18 cellular contexts compared by ENCODE assay signal in the genomic region with DNA sequence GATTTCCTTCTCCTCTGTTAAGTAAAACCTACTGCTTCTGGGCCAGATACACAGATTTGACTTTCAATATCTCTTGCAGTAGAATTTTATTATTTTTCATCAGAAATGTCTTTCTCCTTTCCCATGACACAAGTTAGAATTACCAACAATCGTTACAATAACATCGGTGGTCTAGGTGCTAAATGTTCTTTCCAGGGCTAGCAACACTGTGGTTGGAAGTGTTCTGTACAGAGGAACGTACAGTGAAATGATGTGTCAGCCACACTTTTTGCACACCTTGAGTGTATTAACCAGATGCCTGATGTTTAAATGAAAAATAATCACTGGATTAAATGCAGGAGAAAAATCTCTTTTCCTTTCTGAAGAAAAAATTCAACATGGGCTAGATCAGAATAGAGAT. TPM values are rescaled to one million over a fixed set of nuclear protein-coding genes. Genes with fewer than 3 reads are reported as not detected.
A peak's percentile ranks its signal among the peaks of the same experiment; 100 is the strongest.
DNase-seq lines count a peak whose midpoint lies in the region; ATAC-seq, FAIRE-seq and TF ChIP-seq lines count a peak whose summit lies in the region.
"Had no signal": no experiment of that assay in that cellular context is flagged by ENCODE, and none has a peak within 500 bp of the region (broad histone marks: within the 10 kb centered on the region; RNA-seq: fewer than 3 reads in every experiment).

No MANE protein-coding gene starts in this region.

- TF ChIP-seq POLR2A in esophagus squamous epithelium (IDR thresholded peaks at IDR 0.05): no peak

- no peak for FAIRE-seq in GM19239 (lab: Jason Lieb, UNC)
- FAIRE-seq: K562 had no signal

- peaks cover 0 to 1% of the 10 kb centered on the region in 2 donors for H3K36me3 Mint-ChIP-seq in activated T-cell treated with anti-CD3 and anti-CD28 coated beads, Interleukin-2, amount 50 U/mL, for 72 hours (ENCODE audit: insufficient read depth in 2 of 2)
- H3K36me3 Mint-ChIP-seq in activated T-cell treated with anti-CD3 and anti-CD28 coated beads, Interleukin-2, amount 50 U/mL, for 24 hours (ENCODE audit: low read depth): no peaks in the 10 kb centered on the region
- peaks cover 0 to 9% (median 0%) of the 10 kb centered on the region in 3 donors for H3K36me3 Mint-ChIP-seq in CD8-positive, alpha-beta memory T cell
- peaks cover 7% of the 10 kb centered on the region for H3K36me3 Mint-ChIP-seq in natural killer cell

- H3K36me3 ChIP-seq in CD8-positive, alpha-beta memory T cell (ENCODE audit: insufficient read depth, low read length): no peaks in the 10 kb centered on the region
- H3K36me3 ChIP-seq in esophagus squamous epithelium: no peaks in the 10 kb centered on the region

- 86 to 88% methylated on average over 3 of the region's 3 CpGs for whole genome bisulfite sequencing in esophagus squamous epithelium, 2 donors

- peaks cover 0 to 2% of the 10 kb centered on the region in 2 donors for H3K9me3 Mint-ChIP-seq in activated T-cell treated with anti-CD3 and anti-CD28 coated beads, Interleukin-2, amount 50 U/mL, for 72 hours
- no peaks in the 10 kb centered on the region for H3K9me3 Mint-ChIP-seq in activated T-cell treated with anti-CD3 and anti-CD28 coated beads, Interleukin-2, amount 50 U/mL, for 24 hours
- H3K9me3 Mint-ChIP-seq in CD8-positive, alpha-beta memory T cell: peaks cover 0 to 3% (median 0%) of the 10 kb centered on the region in 5 donors
- peaks cover 3 to 4% of the 10 kb centered on the region in 2 donors for H3K9me3 Mint-ChIP-seq in natural killer cell

- no peak for DNase-seq in activated T-cell treated with anti-CD3 and anti-CD28 coated beads, Interleukin-2, amount 50 U/mL, for 72 hours
- no peak for DNase-seq in activated T-cell treated with anti-CD3 and anti-CD28 coated beads, Interleukin-2, amount 50 U/mL, for 24 hours
- DNase-seq in CD8-positive, alpha-beta memory T cell: peak in 1 of 5 donors; percentile 33
- DNase-seq in natural killer cell (no peak), GM19239 (ENCODE audit: insufficient read length, low spot score) (no peak), NCI-H524 treated with DMSO at 0.1 percent for 48 hours (lab: John Stamatoyannopoulos, UW) (no peak), esophagus squamous epithelium (lab: John Stamatoyannopoulos, UW) (no peak)
- DNase-seq: C1 segment of cervical spinal cord; Caco-2; CD4-positive, alpha-beta T cell; DND-41; GDM1; GM23248; H7 had no signal

- intact Hi-C loops in natural killer cell (cut with micrococcal nuclease) (loop anchor here (2.0 to 5.0 kb wide), 3 partner anchors 13 to 32 kb away; no protein-coding TSS in a partner anchor), esophagus squamous epithelium (cut with DNase I) (no loop called here)

- peak overlapping the region in 1 of 2 donors; percentile 10 for H3K4me3 Mint-ChIP-seq in activated T-cell treated with anti-CD3 and anti-CD28 coated beads, Interleukin-2, amount 50 U/mL, for 72 hours
- H3K4me3 Mint-ChIP-seq in activated T-cell treated with anti-CD3 and anti-CD28 coated beads, Interleukin-2, amount 50 U/mL, for 24 hours: no peak overlapping the region
- peak overlapping the region in 6 of 7 donors; percentile 28 to 57 (median 45) for H3K4me3 Mint-ChIP-seq in CD8-positive, alpha-beta memory T cell
- H3K4me3 Mint-ChIP-seq in natural killer cell: peak overlapping the region; percentile 73
- H3K4me3 Mint-ChIP-seq: B cell; CD4-positive, alpha-beta T cell had no signal

- no peaks in the 10 kb centered on the region for H3K9me3 ChIP-seq in CD8-positive, alpha-beta memory T cell (ENCODE audit: low read length)
- no peaks in the 10 kb centered on the region for H3K9me3 ChIP-seq in esophagus squamous epithelium
- H3K9me3 ChIP-seq: Caco-2 had no signal

- POLR2A ChIA-PET in CD8-positive, alpha-beta memory T cell (lab: Charles Lee): no interaction called here

- peaks cover 45% of the 10 kb centered on the region for H3K27me3 Mint-ChIP-seq in activated T-cell treated with anti-CD3 and anti-CD28 coated beads, Interleukin-2, amount 50 U/mL, for 72 hours (ENCODE audit: low read depth)
- H3K27me3 Mint-ChIP-seq in activated T-cell treated with anti-CD3 and anti-CD28 coated beads, Interleukin-2, amount 50 U/mL, for 24 hours: peaks cover 33% of the 10 kb centered on the region
- H3K27me3 Mint-ChIP-seq in CD8-positive, alpha-beta memory T cell: peaks cover 0 to 6% of the 10 kb centered on the region in 2 donors
- no peaks in the 10 kb centered on the region for H3K27me3 Mint-ChIP-seq in natural killer cell (ENCODE audit: low read depth in 2 of 2)

- TF ChIP-seq CTCF in natural killer cell (IDR thresholded peaks at IDR 0.05) (no peak), esophagus squamous epithelium (IDR thresholded peaks at IDR 0.05) (no peak)

- CTCF ChIA-PET in CD8-positive, alpha-beta memory T cell (lab: Charles Lee): interaction anchor here (1.0 to 1.4 kb wide), 2 partner anchors 9 to 25 kb away, joined by 4 read pairs; no protein-coding TSS in a partner anchor

- H3K4me1 ChIP-seq in CD8-positive, alpha-beta memory T cell (ENCODE audit: insufficient read depth, low read length): peaks cover 5% of the 10 kb centered on the region
- H3K4me1 ChIP-seq in esophagus squamous epithelium: no peaks in the 10 kb centered on the region
- H3K4me1 ChIP-seq: Caco-2 had no signal

- no peak overlapping the region for H3K27ac ChIP-seq in CD8-positive, alpha-beta memory T cell (ENCODE audit: low read depth, low read length)
- no peak overlapping the region for H3K27ac ChIP-seq in esophagus squamous epithelium
- H3K27ac ChIP-seq: GM23248, HL-60 had no signal

- peak overlapping the region; percentile 29 for H3K27ac Mint-ChIP-seq in activated T-cell treated with anti-CD3 and anti-CD28 coated beads, Interleukin-2, amount 50 U/mL, for 72 hours
- no peak overlapping the region for H3K27ac Mint-ChIP-seq in activated T-cell treated with anti-CD3 and anti-CD28 coated beads, Interleukin-2, amount 50 U/mL, for 24 hours
- peak overlapping the region in 6 of 8 donors; percentile 22 to 93 (median 63) for H3K27ac Mint-ChIP-seq in CD8-positive, alpha-beta memory T cell
- H3K27ac Mint-ChIP-seq in natural killer cell: peak overlapping the region; percentile 86 to 92
- H3K27ac Mint-ChIP-seq: B cell; CD4-positive, alpha-beta T cell had no signal

- no peaks in the 10 kb centered on the region for H3K27me3 ChIP-seq in CD8-positive, alpha-beta memory T cell (ENCODE audit: insufficient read depth, low read length, poor library complexity, severe bottlenecking)
- H3K27me3 ChIP-seq in esophagus squamous epithelium: no peaks in the 10 kb centered on the region

- no peak overlapping the region for H3K4me3 ChIP-seq in CD8-positive, alpha-beta memory T cell (ENCODE audit: low read length)
- H3K4me3 ChIP-seq in esophagus squamous epithelium: no peak overlapping the region
- H3K4me3 ChIP-seq: GM23248, K562 had no signal

- ATAC-seq in activated T-cell treated with anti-CD3 and anti-CD28 coated beads, Interleukin-2, amount 50 U/mL, for 72 hours (replicated peaks in 1 of 2): no peak
- peak; percentile 78 to 93 (median 81) for ATAC-seq in natural killer cell
- ATAC-seq: K562 had no signal

- H3K4me1 Mint-ChIP-seq in activated T-cell treated with anti-CD3 and anti-CD28 coated beads, Interleukin-2, amount 50 U/mL, for 72 hours (ENCODE audit: low read depth): peaks cover 13% of the 10 kb centered on the region
- H3K4me1 Mint-ChIP-seq in activated T-cell treated with anti-CD3 and anti-CD28 coated beads, Interleukin-2, amount 50 U/mL, for 24 hours (ENCODE audit: low read depth): peaks cover 13% of the 10 kb centered on the region
- H3K4me1 Mint-ChIP-seq in CD8-positive, alpha-beta memory T cell: peaks cover 42 to 60% (median 47%) of the 10 kb centered on the region in 3 donors
- H3K4me1 Mint-ChIP-seq in natural killer cell: peaks cover 59 to 67% of the 10 kb centered on the region in 2 donors
- H3K4me1 Mint-ChIP-seq: B cell had no signal

RNA-seq across cellular contexts. Expression of gene KLRD1, which starts 27.7 kb away (rescaled TPM):
- total RNA-seq in activated T-cell treated with anti-CD3 and anti-CD28 coated beads, Interleukin-2, amount 50 U/mL, for 72 hours: 1 to 10 TPM; 2.0 to 6.6 TPM
- total RNA-seq in CD8-positive, alpha-beta memory T cell: 10 to 100 TPM; 65.4 to 70.1 TPM
- polyA plus RNA-seq in CD8-positive, alpha-beta memory T cell: 177 TPM
- total RNA-seq in natural killer cell (100 to 1,000 TPM; 568 to 782 (median 688) TPM), esophagus squamous epithelium (1 to 10 TPM in 3 of 4 donors, under 1 TPM in 1; 0.92 to 2.3 (median 1.6) TPM)
- total RNA-seq: A172, K562 had no signal
- polyA plus RNA-seq: K562 had no signal

Comparison
In these comparisons a context has a peak if more than half of its experiments do, and no peak if none do; other contexts are left out.
1. ATAC-seq: peak in natural killer cell (3 of 3); none in activated T-cell treated with anti-CD3 and anti-CD28 coated beads, Interleukin-2, amount 50 U/mL, for 72 hours (0 of 2).
2. RNA of gene KLRD1, which starts 27.7 kb away (total RNA-seq): 568 to 782 TPM in natural killer cell and 65.4 to 70.1 TPM in CD8-positive, alpha-beta memory T cell; 2.0 to 6.6 TPM in activated T-cell treated with anti-CD3 and anti-CD28 coated beads, Interleukin-2, amount 50 U/mL, for 72 hours and 0.92 to 2.3 TPM in esophagus squamous epithelium; every median in the first group is over 4 times any median in the second.